8 cellular contexts compared by ENCODE assay signal in the genomic region with DNA sequence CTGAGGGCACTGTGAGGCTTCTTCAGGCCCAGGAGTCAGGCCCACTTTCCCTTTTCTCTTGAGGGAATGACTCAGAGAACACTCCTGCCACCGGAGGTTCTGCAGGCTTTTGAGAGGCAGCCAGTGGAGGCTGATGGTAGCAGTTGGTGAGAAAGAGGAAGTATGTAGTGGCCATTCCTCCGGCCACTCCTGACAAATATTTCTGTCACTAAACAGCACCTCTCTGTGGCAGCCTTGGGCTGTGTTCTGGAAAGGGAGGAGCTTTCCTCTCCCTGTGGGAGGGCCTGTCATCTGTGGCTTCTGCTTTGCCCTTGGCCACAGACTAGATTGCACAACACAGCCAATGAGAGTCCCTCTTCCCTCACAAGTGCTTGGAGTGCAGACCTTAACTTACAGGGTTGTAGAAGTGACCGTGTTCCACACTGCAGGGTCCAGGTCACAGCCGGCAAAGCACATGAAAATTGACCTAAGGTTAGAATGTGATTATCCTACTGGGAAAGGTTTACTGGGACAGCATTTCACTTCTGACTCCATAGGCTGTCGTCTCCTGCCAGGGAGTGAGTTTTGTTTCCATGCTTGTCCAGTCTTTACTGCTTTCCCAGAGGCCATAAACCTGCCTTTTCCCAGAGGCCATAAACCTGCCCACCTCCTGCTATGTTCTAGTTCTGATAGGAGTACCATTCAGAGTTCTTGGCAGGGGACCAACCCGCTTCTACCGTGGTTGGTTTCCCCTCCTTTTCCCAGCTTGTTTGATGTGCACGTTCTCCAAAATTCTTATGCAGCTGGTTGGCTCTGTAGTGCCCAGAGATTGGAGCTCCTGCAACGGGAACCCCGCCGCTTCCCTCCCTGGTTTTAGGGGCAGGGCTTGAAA. TPM values are rescaled to one million over a fixed set of nuclear protein-coding genes. Genes with fewer than 3 reads are reported as not detected.
DNase-seq lines count a peak whose midpoint lies in the region; ATAC-seq and TF ChIP-seq lines count a peak whose summit lies in the region.

No MANE protein-coding gene starts in this region.

- H3K4me1 ChIP-seq in esophagus (ENCODE audit: control insufficient read depth in 2 of 2, insufficient read depth in 2 of 2, low read length in 1 of 2): peaks cover 19 to 44% of the 10 kb centered on the region in 2 donors
- peaks cover 57 to 59% of the 10 kb centered on the region in 2 donors for H3K4me1 ChIP-seq in mucosa of rectum (ENCODE audit: control insufficient read depth in 2 of 2, insufficient read depth in 2 of 2, low read length in 2 of 2)
- H3K4me1 ChIP-seq in tibial artery: peaks cover 0 to 74% (median 56%) of the 10 kb centered on the region in 4 donors

- DNase-seq in NCI-H2029 treated with DMSO at 0.1 percent for 48 hours (lab: John Stamatoyannopoulos, UW) (peak; percentile 77), tibial artery (peak; percentile 90 to 93)
- peak; percentile 29 to 54 for DNase-seq in activated CD4-positive, alpha-beta T cell treated with anti-CD3 and anti-CD28 coated beads, Interleukin-2, amount 50 U/mL, for 48 hours

- H3K27me3 ChIP-seq in esophagus (ENCODE audit: control insufficient read depth in 1 of 2, insufficient read depth in 2 of 2, low read length in 2 of 2) (no peaks in the 10 kb centered on the region), mucosa of rectum (ENCODE audit: control insufficient read depth in 2 of 2, insufficient read depth in 2 of 2, low read length in 2 of 2) (no peaks in the 10 kb centered on the region), tibial artery (no peaks in the 10 kb centered on the region)

- TF ChIP-seq CTCF in C4-2B (conservative IDR thresholded peaks at IDR 0.05) (peak; percentile 70), tibial artery (IDR thresholded peaks at IDR 0.05) (peak; percentile 46 to 47)

- peak overlapping the region; percentile 80 for H3K27ac ChIP-seq in C4-2B
- H3K27ac ChIP-seq in esophagus (ENCODE audit: low read depth in 2 of 2, low read length in 1 of 2): peak overlapping the region; percentile 85 to 88
- peak overlapping the region; percentile 67 to 81 for H3K27ac ChIP-seq in mucosa of rectum (ENCODE audit: low read depth in 2 of 2, low read length in 2 of 2)
- peak overlapping the region; percentile 47 to 53 for H3K27ac ChIP-seq in tibial artery

- H3K4me3 ChIP-seq in esophagus (ENCODE audit: low read depth in 1 of 2, low read length in 2 of 2) (no peak overlapping the region), mucosa of rectum (ENCODE audit: low read length in 2 of 2) (peak overlapping the region; percentile 48 to 50), tibial artery (no peak overlapping the region)

- intact Hi-C loops in tibial artery (cut with DNase I; ENCODE audit: low total_unique reads): loop anchor here (5.0 kb wide), 1 partner anchor 35 kb away; the partner anchor contains the start of gene MARK2

- peak overlapping the region; percentile 7 to 37 for H3K9ac ChIP-seq in mucosa of rectum (ENCODE audit: low read depth in 1 of 2, low read length in 2 of 2)

- 14 to 15% methylated on average over 11 of the region's 11 CpGs for WGBS in esophagus, 2 donors

- H3K36me3 ChIP-seq in esophagus (ENCODE audit: control insufficient read depth in 2 of 2, insufficient read depth in 2 of 2, low read length in 1 of 2) (peaks cover 0 to 8% of the 10 kb centered on the region in 2 donors), mucosa of rectum (ENCODE audit: control insufficient read depth in 2 of 2, insufficient read depth in 2 of 2, low read length in 2 of 2) (peaks cover 5 to 7% of the 10 kb centered on the region in 2 donors), tibial artery (peaks cover 0 to 5% (median 0%) of the 10 kb centered on the region in 3 donors)

- H3K9me3 ChIP-seq in esophagus (ENCODE audit: control insufficient read depth in 2 of 2, insufficient read depth in 1 of 2, low read depth in 1 of 2, low read length in 1 of 2): no peaks in the 10 kb centered on the region
- no peaks in the 10 kb centered on the region for H3K9me3 ChIP-seq in mucosa of rectum (ENCODE audit: control insufficient read depth in 2 of 2, low read length in 2 of 2)
- no peaks in the 10 kb centered on the region for H3K9me3 ChIP-seq in tibial artery

- ATAC-seq in GM18517 (IDR thresholded peaks at IDR 0.05; ENCODE audit: unreplicated experiment) (peak; percentile 92), HG02943 (IDR thresholded peaks at IDR 0.05; ENCODE audit: low read depth, unreplicated experiment) (peak; percentile 79)

RNA-seq across cellular contexts. Expression of gene MARK2, which starts 33.3 kb away (rescaled TPM):
- 10 to 100 TPM; 29.5 to 29.9 TPM for polyA plus RNA-seq in esophagus

RNA-seq across cellular contexts. Expression of gene RCOR2, which starts 44.8 kb away (rescaled TPM):
- under 1 TPM; 0.13 to 0.24 TPM for polyA plus RNA-seq in esophagus

RNA-seq across cellular contexts. Expression of gene SPINDOC, which starts 58.9 kb away (rescaled TPM):
- 10 to 100 TPM in 1 of 2 donors, 1 to 10 TPM in 1; 5.9 to 10.2 TPM for polyA plus RNA-seq in esophagus

Comparison
In these comparisons a context has a peak if more than half of its experiments do, and no peak if none do; other contexts are left out.
1. DNase-seq: peak in every context shown above with its lines; median percentile 92 in tibial artery; 77 in NCI-H2029 treated with DMSO at 0.1 percent for 48 hours; 42 in activated CD4-positive, alpha-beta T cell treated with anti-CD3 and anti-CD28 coated beads, Interleukin-2, amount 50 U/mL, for 48 hours.
2. H3K4me3 ChIP-seq: peak in mucosa of rectum (2 of 2); none in esophagus (0 of 2) and tibial artery (0 of 2).
3. Peak in every context shown above with its lines, with median percentiles within 50 percentile points of each other: H3K27ac ChIP-seq.